Comparison of ENCODE assay signal across 29 cellular contexts in genomic region chr21:22476214-22476613, GRCh38.
"Had no signal": no experiment of that assay in that cellular context is flagged by ENCODE, and none has a peak within 500 bp of the region (broad histone marks: within the 10 kb centered on the region; RNA-seq: fewer than 3 reads in every experiment).

No MANE protein-coding gene starts in this region.

- FAIRE-seq: astrocyte, bronchial epithelial cell had no signal

- DNase-seq: activated effector memory CD4-positive, alpha-beta T cell treated with anti-CD3 and anti-CD28 coated beads, Interleukin-2, amount 50 U/mL, for 16 hours; activated effector memory CD4-positive, alpha-beta T cell treated with Interleukin-2 at 50 U/mL for 16 hours; activated gamma-delta T cell; activated gamma-delta T cell treated with Interleukin-2 at 50 U/mL for 16 hours; activated naive CD4-positive, alpha-beta T cell; activated naive CD4-positive, alpha-beta T cell treated with anti-CD3 and anti-CD28 coated beads for 36 hours; activated naive CD4-positive, alpha-beta T cell treated with anti-CD3 and anti-CD28 coated beads, Interleukin-2, amount 10 ng/mL, durations not matched to agents 7 days and 5 days; activated naive CD4-positive, alpha-beta T cell treated with anti-CD3 and anti-CD28 coated beads, Interleukin-2, amount 50 U/mL, for 16 hours; activated naive CD8-positive, alpha-beta T cell treated with anti-CD3 and anti-CD28 coated beads for 36 hours; activated naive CD8-positive, alpha-beta T cell treated with anti-CD3 and anti-CD28 coated beads, Interleukin-2, amount 10 ng/mL, durations not matched to agents 7 days and 5 days; activated naive CD8-positive, alpha-beta T cell treated with anti-CD3 and anti-CD28 coated beads, Interleukin-2, amount 50 U/mL, for 24 hours; activated T-cell treated with anti-CD3 and anti-CD28 coated beads, Interleukin-2, amount 50 U/mL, for 1 hour; activated T-cell treated with anti-CD3 and anti-CD28 coated beads, Interleukin-2, amount 50 U/mL, for 24 hours; activated T-cell treated with anti-CD3 and anti-CD28 coated beads, Interleukin-2, amount 50 U/mL, for 4 hours; activated T-cell treated with anti-CD3 and anti-CD28 coated beads, Interleukin-2, amount 50 U/mL, for 48 hours; activated T-cell treated with anti-CD3 and anti-CD28 coated beads, Interleukin-2, amount 50 U/mL, for 72 hours; adrenal gland; amniotic stem cell; amygdala; aorta; body of pancreas; brain microvascular endothelial cell; central memory CD4-positive, alpha-beta T cell; cerebellar nuclear complex had no signal

- H3K9me3 ChIP-seq: adrenal gland, body of pancreas had no signal

- H3K27me3 ChIP-seq: adrenal gland, ascending aorta, body of pancreas, brain microvascular endothelial cell, breast epithelium, cardiac muscle cell had no signal

- H3K4me3 ChIP-seq: adrenal gland, ascending aorta, body of pancreas, breast epithelium, cardiac muscle cell had no signal

- H3K27ac ChIP-seq: adrenal gland, ascending aorta, body of pancreas, brain microvascular endothelial cell, breast epithelium, cardiac muscle cell had no signal

- H3K36me3 ChIP-seq: adrenal gland, ascending aorta, brain microvascular endothelial cell, breast epithelium, cardiac muscle cell had no signal
